In the genomic region with DNA sequence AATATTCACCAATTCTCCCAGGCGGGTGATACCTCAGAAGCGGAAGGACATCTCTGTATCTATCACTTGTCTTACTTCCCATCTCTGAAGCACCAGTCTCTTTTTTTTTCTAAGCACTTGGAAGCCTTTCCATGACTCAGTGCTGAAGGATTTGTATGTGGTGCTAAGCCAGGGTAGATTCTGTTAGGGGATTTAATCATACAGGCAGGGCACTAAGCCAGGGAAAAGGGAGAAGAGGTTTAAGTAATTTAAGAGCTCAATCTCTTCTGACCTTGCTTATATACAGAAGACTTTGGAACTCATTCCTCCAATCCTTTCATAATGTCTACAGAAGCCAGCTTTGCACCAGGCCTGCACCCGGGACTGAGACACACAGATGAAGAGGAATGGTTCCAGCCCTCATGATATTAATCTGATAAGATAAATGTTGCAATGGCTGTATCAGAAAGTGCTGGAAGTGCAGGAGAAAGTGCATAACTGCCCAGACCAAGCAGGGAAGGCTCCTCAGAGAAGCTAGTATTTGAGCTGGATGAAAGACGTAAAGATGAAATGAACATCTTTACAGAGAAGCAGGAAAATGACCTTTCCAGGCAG, we compare ENCODE assay signal across 15 cellular contexts. TPM values are rescaled to one million over a fixed set of nuclear protein-coding genes. Genes with fewer than 3 reads are reported as not detected.
DNase-seq lines count a peak whose midpoint lies in the region; ATAC-seq and TF ChIP-seq lines count a peak whose summit lies in the region.
"Had no signal": no experiment of that assay in that cellular context is flagged by ENCODE, and none has a peak within 500 bp of the region (broad histone marks: within the 10 kb centered on the region; RNA-seq: fewer than 3 reads in every experiment).

No MANE protein-coding gene starts in this region.

- WGBS in IMR-90 (ENCODE audit: extremely low coverage in 2 of 2, insufficient read length in 1 of 2), 2 experiments, result 100% methylated on average over 1 of the region's 4 CpGs; no CpG with 5 or more reads in 1 of the 2 experiments
- WGBS in mesodermal cell (ENCODE audit: insufficient coverage in 2 of 2), 2 experiments, result 78 to 100% methylated on average over 1 of the region's 4 CpGs
- 74% methylated on average over 4 of the region's 4 CpGs for WGBS in suprapubic skin

- no peak overlapping the region for H2AK5ac ChIP-seq in IMR-90 (ENCODE audit: low read depth, low read length)

- H3K27me3 ChIP-seq in AG04450 (ENCODE audit: control insufficient read depth, insufficient read depth, low read length) (peaks cover 2% of the 10 kb centered on the region), IMR-90 (ENCODE audit: control insufficient read depth, insufficient read depth, low read length) (peaks cover 18% of the 10 kb centered on the region), brain microvascular endothelial cell (replicated peaks) (peaks cover 1% of the 10 kb centered on the region), suprapubic skin (no peaks in the 10 kb centered on the region)
- H3K27me3 ChIP-seq: upper lobe of left lung had no signal

- ATAC-seq in IMR-90 (ENCODE audit: low read depth), result peak; percentile 89
- ATAC-seq in HG02970 (IDR thresholded peaks at IDR 0.05; ENCODE audit: low FRiP score, unreplicated experiment), result no peak
- ATAC-seq: naive thymus-derived CD8-positive, alpha-beta T cell had no signal

- CTCF ChIA-PET in AG04450 (lab: Charles Lee) (interaction anchor here (0.7 to 1.3 kb wide), 3 partner anchors 48 to 60 kb away, joined by 5 to 7 read pairs (median 6); no protein-coding TSS in a partner anchor), IMR-90 (lab: Yijun Ruan, JAX) (interaction anchor here (1.3 kb wide), 1 partner anchor 48 kb away, joined by 4 read pairs; no protein-coding TSS in a partner anchor)

- DNase-seq in AG04450 (ENCODE audit: low read depth, low spot score), result peak; percentile 44
- peak; percentile 87 for DNase-seq in IMR-90
- peak; percentile 60 for DNase-seq in brain microvascular endothelial cell
- no peak for DNase-seq in suprapubic skin (ENCODE audit: low spot score in 2 of 2)
- no peak for DNase-seq in NCI-H1930 (lab: John Stamatoyannopoulos, UW)
- no peak for DNase-seq in NCI-H1417 treated with DMSO at 0.1 percent for 48 hours (lab: John Stamatoyannopoulos, UW)
- DNase-seq: activated T-cell treated with anti-CD3 and anti-CD28 coated beads, Interleukin-2, amount 50 U/mL, for 24 hours; C1 segment of cervical spinal cord; GDM1; naive thymus-derived CD8-positive, alpha-beta T cell; NCI-H1105 treated with DMSO at 0.1 percent for 48 hours; upper lobe of left lung had no signal

- H3K4ac ChIP-seq in IMR-90 (ENCODE audit: low read depth, low read length), result no peak overlapping the region

- H3K9ac ChIP-seq in IMR-90 (ENCODE audit: low read depth, low read length), result no peak overlapping the region

- H4K5ac ChIP-seq in IMR-90 (ENCODE audit: low read depth, low read length), result no peak overlapping the region

- no peaks in the 10 kb centered on the region for H3K9me3 ChIP-seq in AG04450 (ENCODE audit: control insufficient read depth, insufficient read depth, low read length)
- peaks cover 4% of the 10 kb centered on the region for H3K9me3 ChIP-seq in IMR-90 (ENCODE audit: control insufficient read depth, insufficient read depth, low read length)
- H3K9me3 ChIP-seq in mesodermal cell (ENCODE audit: control insufficient read depth, low read length), result no peaks in the 10 kb centered on the region
- H3K9me3 ChIP-seq in suprapubic skin, result no peaks in the 10 kb centered on the region
- H3K9me3 ChIP-seq: upper lobe of left lung had no signal

- no peak overlapping the region for H3K56ac ChIP-seq in IMR-90 (ENCODE audit: extremely low read depth, insufficient read depth, low read length)

- in situ Hi-C loops in IMR-90 (cut with MboI; ENCODE audit: low sequenced_read_pairs) (no loop called here), brain microvascular endothelial cell (cut with HindIII; ENCODE audit: low pct_ligation_motif_present, low sequenced_read_pairs) (no loop called here)

- H3K36me3 ChIP-seq in IMR-90 (ENCODE audit: control insufficient read depth, insufficient read depth, low read length) (no peaks in the 10 kb centered on the region), brain microvascular endothelial cell (replicated peaks) (no peaks in the 10 kb centered on the region), mesodermal cell (ENCODE audit: control insufficient read depth, insufficient read depth, low read length) (no peaks in the 10 kb centered on the region), suprapubic skin (no peaks in the 10 kb centered on the region)
- H3K36me3 ChIP-seq: upper lobe of left lung had no signal

- H2AK9ac ChIP-seq in IMR-90 (replicated peaks; ENCODE audit: low read depth, low read length, poor library complexity), result no peak overlapping the region

- H3K27ac ChIP-seq in AG04450 (ENCODE audit: low read depth, low read length) (no peak overlapping the region), IMR-90 (ENCODE audit: insufficient read depth, low read length) (no peak overlapping the region), brain microvascular endothelial cell (no peak overlapping the region), mesodermal cell (ENCODE audit: low read depth, low read length, severe bottlenecking) (peak overlapping the region; percentile 26), suprapubic skin (no peak overlapping the region)
- H3K27ac ChIP-seq: upper lobe of left lung had no signal

- TF ChIP-seq CTCF in AG04450 (IDR thresholded peaks at IDR 0.05; ENCODE audit: low read depth, low read length) (no peak), IMR-90 (conservative IDR thresholded peaks at IDR 0.05; ENCODE audit: low read depth, low read length) (no peak), brain microvascular endothelial cell (IDR thresholded peaks at IDR 0.05; ENCODE audit: low read depth, low read length, missing control alignments) (no peak), suprapubic skin (IDR thresholded peaks at IDR 0.05) (no peak)

- no peak overlapping the region for H4K8ac ChIP-seq in IMR-90 (ENCODE audit: low read depth in 2 of 2, low read length in 2 of 2)

- dilution Hi-C loops in IMR-90 (cut with HindIII; ENCODE audit: low sequenced_read_pairs, unreplicated experiment), result no loop called here

- no peak overlapping the region for H2AFZ ChIP-seq in IMR-90 (replicated peaks; ENCODE audit: low read length, poor library complexity)

- H3K4me1 ChIP-seq in IMR-90 (ENCODE audit: control insufficient read depth, insufficient read depth, low read length) (peaks cover 7% of the 10 kb centered on the region), mesodermal cell (ENCODE audit: control insufficient read depth, insufficient read depth, low read length, poor library complexity, severe bottlenecking) (peaks cover 6% of the 10 kb centered on the region), suprapubic skin (no peaks in the 10 kb centered on the region)
- H3K4me1 ChIP-seq: upper lobe of left lung had no signal

- intact Hi-C loops in IMR-90 (cut with micrococcal nuclease), result loop anchor here (5.0 kb wide), 1 partner anchor 53 kb away; no protein-coding TSS in a partner anchor

- H3K9me1 ChIP-seq in IMR-90 (ENCODE audit: insufficient read depth, low read length), result no peaks in the 10 kb centered on the region

- H4K91ac ChIP-seq in IMR-90 (ENCODE audit: insufficient read depth, low read depth, low read length), result no peak overlapping the region

- TF ChIP-seq POLR2A in IMR-90 (IDR thresholded peaks at IDR 0.05; ENCODE audit: low read depth, low read length) (no peak), suprapubic skin (IDR thresholded peaks at IDR 0.05) (no peak)

- H3K79me1 ChIP-seq in IMR-90 (ENCODE audit: low read depth in 1 of 2, low read length in 2 of 2), result no peaks in the 10 kb centered on the region

- H2BK5ac ChIP-seq in IMR-90 (ENCODE audit: low read depth, low read length, poor library complexity, severe bottlenecking), result peak overlapping the region; percentile 40

- no peak overlapping the region for H2BK15ac ChIP-seq in IMR-90 (ENCODE audit: low read depth, low read length)

- no peak overlapping the region for H3K14ac ChIP-seq in IMR-90 (replicated peaks; ENCODE audit: low read depth, low read length)

- POLR2A ChIA-PET in AG04450 (lab: Yijun Ruan, JAX), result no interaction called here
- POLR2A ChIA-PET in IMR-90 (lab: Charles Lee; ENCODE audit: unreplicated experiment), result interaction anchor here (0.6 kb wide), 1 partner anchor 31 kb away, joined by 3 read pairs; no protein-coding TSS in a partner anchor

- no peak for TF ChIP-seq EP300 in suprapubic skin (IDR thresholded peaks at IDR 0.05)

- H3K23ac ChIP-seq in IMR-90 (ENCODE audit: low read depth, low read length), result no peak overlapping the region

- H3K4me3 ChIP-seq in AG04450 (ENCODE audit: low read depth, low read length), result no peak overlapping the region
- no peak overlapping the region for H3K4me3 ChIP-seq in IMR-90 (ENCODE audit: insufficient read depth, low read depth, low read length)
- no peak overlapping the region for H3K4me3 ChIP-seq in brain microvascular endothelial cell (ENCODE audit: low read depth, low read length)
- H3K4me3 ChIP-seq in mesodermal cell (ENCODE audit: extremely low read depth, insufficient read depth, low read length, poor library complexity, severe bottlenecking), result no peak overlapping the region
- H3K4me3 ChIP-seq in suprapubic skin, result no peak overlapping the region
- H3K4me3 ChIP-seq: upper lobe of left lung had no signal

- no peak for TF ChIP-seq RAD21 in IMR-90 (IDR thresholded peaks at IDR 0.05; ENCODE audit: low read length)

- peak overlapping the region; percentile 60; the same call in 1 of the 2 replicates for H3K18ac ChIP-seq in IMR-90 (ENCODE audit: low read depth, low read length)

- no peaks in the 10 kb centered on the region for H4K20me1 ChIP-seq in IMR-90 (ENCODE audit: insufficient read depth, low read length)

- peak overlapping the region; percentile 71 for H3K4me2 ChIP-seq in IMR-90 (ENCODE audit: low read depth, low read length)

- H2BK120ac ChIP-seq in IMR-90 (ENCODE audit: low read depth, low read length), result no peak overlapping the region

- no peak overlapping the region for H2BK20ac ChIP-seq in IMR-90 (ENCODE audit: low read depth, low read length)

- no TSS peak for BruUV-seq in IMR-90 (replicated peaks; lab: Mats Ljungman, UMichigan)

TF ChIP-seq in IMR-90, 13 proteins besides CTCF, POLR2A, EP300 and RAD21 (continues in another document):
- TF ChIP-seq FOS (IDR thresholded peaks at IDR 0.05; ENCODE audit: low read depth, low read length), result peak; percentile 45; the same call in 1 of the 2 replicates

RNA-seq across cellular contexts. Expression of gene FAM163A, which starts 11.0 kb away (rescaled TPM):
- not detected in 2 replicates for polyA plus RNA-seq in AG04450 (2011; rRNA removed)
- 0.09 TPM in 1 of 2 replicates, not detected in the other for polyA minus RNA-seq in AG04450 (2011; rRNA and poly(A)+ RNA removed)
- not detected in 2 replicates for total RNA-seq in IMR-90 (2012; rRNA removed)
- polyA plus RNA-seq in IMR-90 (2012; rRNA removed), result not detected in 2 replicates
- polyA plus RNA-seq in IMR-90 (2012; cell fraction: cytosol; rRNA removed), result not detected in 2 replicates
- polyA plus RNA-seq in IMR-90 (2012; cell fraction: nucleus; rRNA removed; ENCODE audit: low replicate concordance), result not detected in 2 replicates
- polyA plus RNA-seq in mesodermal cell (2013, experiment 1 of 2), result 0.11 TPM
- 0.35 TPM for polyA plus RNA-seq in mesodermal cell (2013, experiment 2 of 2)
- total RNA-seq in suprapubic skin, result under 1 TPM in 1 of 4 donors, not detected in 3; 0.29 TPM
- total RNA-seq: naive thymus-derived CD8-positive, alpha-beta T cell; SK-MEL-5 had no signal
- polyA plus RNA-seq: naive thymus-derived CD8-positive, alpha-beta T cell had no signal

Comparison
In these comparisons a context has a peak if more than half of its experiments do, and no peak if none do; other contexts are left out.
1. DNase-seq: peak in AG04450 (single experiment), IMR-90 (single experiment) and brain microvascular endothelial cell (single experiment); none in suprapubic skin (0 of 2), NCI-H1930 (0 of 2) and NCI-H1417 treated with DMSO at 0.1 percent for 48 hours (single experiment).